In the genomic region with DNA sequence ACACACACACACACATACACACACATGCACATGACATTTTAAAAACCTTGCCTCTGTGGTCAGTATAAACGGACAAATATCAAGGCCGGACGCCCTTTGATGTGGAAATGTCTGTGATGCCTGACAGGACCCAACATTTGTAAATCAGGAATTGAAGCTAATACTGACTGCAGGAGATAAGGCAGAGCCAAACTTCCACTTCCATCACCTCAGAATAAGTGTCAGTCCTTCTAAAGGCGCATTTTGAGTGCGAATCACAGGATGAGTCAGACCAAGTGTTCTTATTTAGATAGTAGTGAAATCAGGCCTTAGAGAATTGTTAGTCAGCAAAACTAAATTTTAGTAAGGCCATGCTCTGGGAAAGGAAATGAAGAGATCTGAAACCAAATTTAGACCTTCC, we compare ENCODE assay signal across 16 cellular contexts.
DNase-seq lines count a peak whose midpoint lies in the region; ATAC-seq and TF ChIP-seq lines count a peak whose summit lies in the region.
"Had no signal": no experiment of that assay in that cellular context is flagged by ENCODE, and none has a peak within 500 bp of the region (broad histone marks: within the 10 kb centered on the region; RNA-seq: fewer than 3 reads in every experiment).

No MANE protein-coding gene starts in this region.

- H3K9ac ChIP-seq in IMR-90 (ENCODE audit: low read depth, low read length) (no peak overlapping the region), skeletal muscle satellite cell (ENCODE audit: low read depth, low read length) (no peak overlapping the region)

- CTCF ChIA-PET in IMR-90 (lab: Yijun Ruan, JAX) = no interaction called here
- CTCF ChIA-PET in GM10248 (lab: Yijun Ruan, JAX) = interaction anchor here (0.6 to 2.4 kb wide), 5 partner anchors 8 to 742 kb away, joined by 3 to 7 read pairs (median 3); no protein-coding TSS in a partner anchor

- BruUV-seq in IMR-90 (replicated peaks; lab: Mats Ljungman, UMichigan) = no TSS peak

- H3K36me3 ChIP-seq in IMR-90 (ENCODE audit: control insufficient read depth, insufficient read depth, low read length) = no peaks in the 10 kb centered on the region
- H3K36me3 ChIP-seq in skeletal muscle satellite cell (ENCODE audit: insufficient read depth, low read length) = no peaks in the 10 kb centered on the region
- H3K36me3 ChIP-seq: heart right ventricle had no signal

- H3K9me1 ChIP-seq in IMR-90 (ENCODE audit: insufficient read depth, low read length) = no peaks in the 10 kb centered on the region

- H3K18ac ChIP-seq in IMR-90 (ENCODE audit: low read depth, low read length) = no peak overlapping the region

- no peaks in the 10 kb centered on the region for H3K79me1 ChIP-seq in IMR-90 (ENCODE audit: low read depth in 1 of 2, low read length in 2 of 2)

- H2BK20ac ChIP-seq in IMR-90 (ENCODE audit: low read depth, low read length) = no peak overlapping the region

- H3K4me1 Mint-ChIP-seq in endothelial cell (ENCODE audit: unreplicated experiment) = peaks cover 20% of the 10 kb centered on the region

- no peak overlapping the region for H3K56ac ChIP-seq in IMR-90 (ENCODE audit: extremely low read depth, insufficient read depth, low read length)

- no peak overlapping the region for H2AFZ ChIP-seq in IMR-90 (replicated peaks; ENCODE audit: low read length, poor library complexity)

- no peak overlapping the region for H3K4ac ChIP-seq in IMR-90 (ENCODE audit: low read depth, low read length)

- H4K91ac ChIP-seq in IMR-90 (ENCODE audit: insufficient read depth, low read depth, low read length) = no peak overlapping the region

- H3K14ac ChIP-seq in IMR-90 (replicated peaks; ENCODE audit: low read depth, low read length) = no peak overlapping the region

- H3K27ac ChIP-seq in IMR-90 (ENCODE audit: insufficient read depth, low read length) = no peak overlapping the region
- H3K27ac ChIP-seq: heart right ventricle, skin epidermis had no signal

- ATAC-seq in GM19351 (IDR thresholded peaks at IDR 0.05; ENCODE audit: unreplicated experiment) (peak; percentile 45), IMR-90 (ENCODE audit: low read depth) (no peak)
- ATAC-seq: effector memory CD8-positive, alpha-beta T cell; heart right ventricle had no signal

- H2BK5ac ChIP-seq in IMR-90 (ENCODE audit: low read depth, low read length, poor library complexity, severe bottlenecking) = no peak overlapping the region

- DNase-seq in IMR-90 = peak; percentile 45
- DNase-seq in endothelial cell (ENCODE audit: low spot score) = no peak
- DNase-seq in GM03348 (ENCODE audit: low spot score) = no peak
- no peak for DNase-seq in GM10248 (ENCODE audit: extremely low spot score)
- DNase-seq in effector CD4-positive, alpha-beta T cell = no peak
- DNase-seq: CD4-positive, alpha-beta T cell; effector memory CD8-positive, alpha-beta T cell; GDM1; heart right ventricle; Karpas-422; NCI-H1930; NCI-H774; SIG-M5 had no signal

- POLR2A ChIA-PET in IMR-90 (lab: Charles Lee; ENCODE audit: unreplicated experiment) = no interaction called here
- POLR2A ChIA-PET in GM10248 (lab: Yijun Ruan, JAX) = no interaction called here

- no peaks in the 10 kb centered on the region for H3K36me3 Mint-ChIP-seq in endothelial cell (ENCODE audit: low read depth, unreplicated experiment)

- no peak for TF ChIP-seq CTCF in IMR-90 (conservative IDR thresholded peaks at IDR 0.05; ENCODE audit: low read depth, low read length)
- no peak for TF ChIP-seq CTCF in endothelial cell (IDR thresholded peaks at IDR 0.05; ENCODE audit: unreplicated experiment)
- no peak for TF ChIP-seq CTCF in GM10248 (IDR thresholded peaks at IDR 0.05; ENCODE audit: control extremely low read depth, extremely low read depth, low read depth, missing control alignments)

- no CpG with 5 or more reads among the region's 5 CpGs for WGBS in IMR-90 (ENCODE audit: extremely low coverage in 2 of 2, insufficient read length in 1 of 2), 2 experiments

- no peak for TF ChIP-seq POLR2A in IMR-90 (IDR thresholded peaks at IDR 0.05; ENCODE audit: low read depth, low read length)

- H2AK9ac ChIP-seq in IMR-90 (replicated peaks; ENCODE audit: low read depth, low read length, poor library complexity) = no peak overlapping the region

- no peaks in the 10 kb centered on the region for H4K20me1 ChIP-seq in IMR-90 (ENCODE audit: insufficient read depth, low read length)

- no peaks in the 10 kb centered on the region for H3K9me3 Mint-ChIP-seq in endothelial cell (ENCODE audit: unreplicated experiment)

- H3K27me3 Mint-ChIP-seq in endothelial cell (ENCODE audit: unreplicated experiment) = peaks cover 3% of the 10 kb centered on the region
- H3K27me3 Mint-ChIP-seq: CD4-positive, alpha-beta T cell; effector memory CD8-positive, alpha-beta T cell had no signal

- H3K9me3 ChIP-seq in IMR-90 (ENCODE audit: control insufficient read depth, insufficient read depth, low read length) (no peaks in the 10 kb centered on the region), skeletal muscle satellite cell (replicated peaks; ENCODE audit: low read length) (no peaks in the 10 kb centered on the region)
- H3K9me3 ChIP-seq: heart right ventricle had no signal

- H2BK15ac ChIP-seq in IMR-90 (ENCODE audit: low read depth, low read length) = no peak overlapping the region

- no peak overlapping the region for H2BK120ac ChIP-seq in IMR-90 (ENCODE audit: low read depth, low read length)

- H3K27me3 ChIP-seq in IMR-90 (ENCODE audit: control insufficient read depth, insufficient read depth, low read length) (no peaks in the 10 kb centered on the region), skeletal muscle satellite cell (ENCODE audit: control insufficient read depth, insufficient read depth, low read length) (no peaks in the 10 kb centered on the region)
- H3K27me3 ChIP-seq: heart right ventricle had no signal

- no peak for TF ChIP-seq RAD21 in IMR-90 (IDR thresholded peaks at IDR 0.05; ENCODE audit: low read length)

- no peak overlapping the region for H2AK5ac ChIP-seq in IMR-90 (ENCODE audit: low read depth, low read length)

- H3K4me1 ChIP-seq in IMR-90 (ENCODE audit: control insufficient read depth, insufficient read depth, low read length) = no peaks in the 10 kb centered on the region
- H3K4me1 ChIP-seq in skeletal muscle satellite cell (ENCODE audit: control insufficient read depth, insufficient read depth, low read length) = peaks cover 18% of the 10 kb centered on the region
- H3K4me1 ChIP-seq: heart right ventricle had no signal

- dilution Hi-C loops in IMR-90 (cut with HindIII; ENCODE audit: low sequenced_read_pairs, unreplicated experiment) = no loop called here

- in situ Hi-C loops in IMR-90 (cut with MboI; ENCODE audit: low sequenced_read_pairs) = loop anchor here (10.0 kb wide), 1 partner anchor 1164 kb away; no protein-coding TSS in a partner anchor

- peak overlapping the region; percentile 17 for H3K27ac Mint-ChIP-seq in endothelial cell (ENCODE audit: unreplicated experiment)
- H3K27ac Mint-ChIP-seq: CD4-positive, alpha-beta T cell; effector memory CD8-positive, alpha-beta T cell had no signal

- intact Hi-C loops in IMR-90 (cut with micrococcal nuclease) = no loop called here

- H3K23ac ChIP-seq in IMR-90 (ENCODE audit: low read depth, low read length) = no peak overlapping the region

- no peak overlapping the region for H4K8ac ChIP-seq in IMR-90 (ENCODE audit: low read depth in 2 of 2, low read length in 2 of 2)

- no peak overlapping the region for H3K4me2 ChIP-seq in IMR-90 (ENCODE audit: low read depth, low read length)
- peak overlapping the region; percentile 32 for H3K4me2 ChIP-seq in skeletal muscle satellite cell (ENCODE audit: low read length)

- H3K4me3 Mint-ChIP-seq in endothelial cell (ENCODE audit: unreplicated experiment) = no peak overlapping the region
- H3K4me3 Mint-ChIP-seq: CD4-positive, alpha-beta T cell; effector memory CD8-positive, alpha-beta T cell had no signal

- H3K4me3 ChIP-seq in IMR-90 (ENCODE audit: insufficient read depth, low read depth, low read length) = no peak overlapping the region
- no peak overlapping the region for H3K4me3 ChIP-seq in skeletal muscle satellite cell (ENCODE audit: low read length)
- H3K4me3 ChIP-seq: heart right ventricle, skin epidermis had no signal

- H4K5ac ChIP-seq in IMR-90 (ENCODE audit: low read depth, low read length) = no peak overlapping the region

TF ChIP-seq in IMR-90, 13 proteins besides CTCF, POLR2A, EP300 and RAD21:
- TF ChIP-seq MAZ (IDR thresholded peaks at IDR 0.05; ENCODE audit: borderline replicate concordance, low read depth, low read length) (no peak), CEBPB (IDR thresholded peaks at IDR 0.05; ENCODE audit: low read depth, low read length) (no peak), SMC3 (IDR thresholded peaks at IDR 0.05; ENCODE audit: low read depth, low read length) (no peak), BHLHE40 (IDR thresholded peaks at IDR 0.05; ENCODE audit: low read depth, low read length) (no peak), RFX5 (IDR thresholded peaks at IDR 0.05; ENCODE audit: low read depth, low read length) (no peak), CHD1 (IDR thresholded peaks at IDR 0.05; ENCODE audit: low read depth, low read length) (no peak), MXI1 (IDR thresholded peaks at IDR 0.05; ENCODE audit: borderline replicate concordance, low read depth, low read length) (no peak), MAFK (IDR thresholded peaks at IDR 0.05; ENCODE audit: low read depth, low read length) (no peak)
- TF ChIP-seq, protein P1, sequence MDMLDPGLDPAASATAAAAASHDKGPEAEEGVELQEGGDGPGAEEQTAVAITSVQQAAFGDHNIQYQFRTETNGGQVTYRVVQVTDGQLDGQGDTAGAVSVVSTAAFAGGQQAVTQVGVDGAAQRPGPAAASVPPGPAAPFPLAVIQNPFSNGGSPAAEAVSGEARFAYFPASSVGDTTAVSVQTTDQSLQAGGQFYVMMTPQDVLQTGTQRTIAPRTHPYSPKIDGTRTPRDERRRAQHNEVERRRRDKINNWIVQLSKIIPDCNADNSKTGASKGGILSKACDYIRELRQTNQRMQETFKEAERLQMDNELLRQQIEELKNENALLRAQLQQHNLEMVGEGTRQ (IDR thresholded peaks at IDR 0.05; ENCODE audit: low read depth, low read length) = no peak
